Comparison of ENCODE assay signal across 19 cellular contexts in genomic region chr5:1253456-1254105, GRCh38. TPM values are rescaled to one million over a fixed set of nuclear protein-coding genes. Genes with fewer than 3 reads are reported as not detected.
A peak's percentile ranks its signal among the peaks of the same experiment; 100 is the strongest.
DNase-seq lines count a peak whose midpoint lies in the region; ATAC-seq and TF ChIP-seq lines count a peak whose summit lies in the region.
"Had no signal": no experiment of that assay in that cellular context is flagged by ENCODE, and none has a peak within 500 bp of the region (broad histone marks: within the 10 kb centered on the region; RNA-seq: fewer than 3 reads in every experiment).

No MANE protein-coding gene starts in this region.

- POLR2A ChIA-PET in T-cell (lab: Charles Lee) = no interaction called here

- TF ChIP-seq CTCF in HFFc6 (IDR thresholded peaks at IDR 0.05) = no peak
- TF ChIP-seq CTCF in WI38 (IDR thresholded peaks at IDR 0.05; ENCODE audit: low read depth, low read length) = no peak

- H3K27me3 Mint-ChIP-seq in HFFc6 (ENCODE audit: insufficient read depth) (peaks cover 15% of the 10 kb centered on the region), T-cell (peaks cover 0 to 2% of the 10 kb centered on the region in 2 donors)
- H3K27me3 Mint-ChIP-seq: CD4-positive, alpha-beta T cell had no signal

- H3K36me3 Mint-ChIP-seq in HFFc6 (ENCODE audit: low read depth) (no peaks in the 10 kb centered on the region), T-cell (no peaks in the 10 kb centered on the region)

- H3K9me3 ChIP-seq in effector memory CD4-positive, alpha-beta T cell (ENCODE audit: control insufficient read depth, low read length) = no peaks in the 10 kb centered on the region
- H3K9me3 ChIP-seq: A549, Caco-2 had no signal

- H3K27ac Mint-ChIP-seq in HFFc6 (peak overlapping the region; percentile 86), T-cell (no peak overlapping the region)
- H3K27ac Mint-ChIP-seq: CD4-positive, alpha-beta T cell; GM23338 had no signal

- no peaks in the 10 kb centered on the region for H3K27me3 ChIP-seq in effector memory CD4-positive, alpha-beta T cell (replicated peaks; ENCODE audit: control insufficient read depth, insufficient read depth, low read length, poor library complexity, severe bottlenecking)

- intact Hi-C loops in Right ventricle myocardium inferior (cut with DNase I) = no loop called here
- intact Hi-C loops in left ventricle myocardium superior (cut with micrococcal nuclease) = no loop called here

- CTCF ChIA-PET in T-cell (lab: Charles Lee) = no interaction called here

- ATAC-seq in Right ventricle myocardium inferior (no peak), left ventricle myocardium superior (no peak), T-cell (replicated peaks in 1 of 4) (no peak)
- ATAC-seq: A549, GM23338 had no signal

- H3K27ac ChIP-seq in effector memory CD4-positive, alpha-beta T cell (ENCODE audit: insufficient read depth, low read length, poor library complexity, severe bottlenecking) = no peak overlapping the region
- H3K27ac ChIP-seq: 22Rv1, A549, C4-2B, HL-60 had no signal

- no peaks in the 10 kb centered on the region for H3K36me3 ChIP-seq in effector memory CD4-positive, alpha-beta T cell (ENCODE audit: control insufficient read depth, insufficient read depth, low read length)

- peak overlapping the region; percentile 55 for H3K4me3 ChIP-seq in WI38 (ENCODE audit: low read depth, low read length)
- no peak overlapping the region for H3K4me3 ChIP-seq in effector memory CD4-positive, alpha-beta T cell (ENCODE audit: insufficient read depth, low read depth, low read length, poor library complexity, severe bottlenecking)
- H3K4me3 ChIP-seq: A549, GM23338 had no signal

- H3K4me1 Mint-ChIP-seq in HFFc6 (ENCODE audit: low read depth) (no peaks in the 10 kb centered on the region), T-cell (peaks cover 16 to 21% (median 18%) of the 10 kb centered on the region in 3 donors)
- H3K4me1 Mint-ChIP-seq: GM23338 had no signal

- H3K4me3 Mint-ChIP-seq in HFFc6 = peak overlapping the region; percentile 83
- H3K4me3 Mint-ChIP-seq in T-cell = no peak overlapping the region
- H3K4me3 Mint-ChIP-seq: CD4-positive, alpha-beta T cell; GM23338 had no signal

- DNase-seq in Right ventricle myocardium inferior (ENCODE audit: missing footprints) = peak; percentile 52
- DNase-seq in left ventricle myocardium superior = no peak
- peak; percentile 73 for DNase-seq in HFFc6
- DNase-seq in T-cell = no peak
- DNase-seq in effector memory CD4-positive, alpha-beta T cell = no peak
- no peak for DNase-seq in globus pallidus (ENCODE audit: low spot score)
- DNase-seq: AML-193; Caco-2; CD4-positive, alpha-beta T cell; HCEC 1CT; IMR-90 had no signal

- H3K9me3 Mint-ChIP-seq in HFFc6 (peaks cover 30% of the 10 kb centered on the region), T-cell (no peaks in the 10 kb centered on the region)
- H3K9me3 Mint-ChIP-seq: CD4-positive, alpha-beta T cell; GM23338 had no signal

- H3K4me1 ChIP-seq in effector memory CD4-positive, alpha-beta T cell (ENCODE audit: control insufficient read depth, insufficient read depth, low read length, poor library complexity, severe bottlenecking) = peaks cover 16% of the 10 kb centered on the region
- H3K4me1 ChIP-seq: A549 had no signal

RNA-seq across cellular contexts. Expression of gene SLC6A18, which starts 28.4 kb away (rescaled TPM):
- total RNA-seq in Right ventricle myocardium inferior (not detected), left ventricle myocardium superior (not detected), T-cell (not detected)
- not detected for total RNA-seq in HFFc6 (2021; fragmentation: NEBNext Ultra II Directional; extraction: Animal tissue kit (Norgen Biotek cat#: 25700))
- total RNA-seq: Caco-2; CD4-positive, alpha-beta T cell; Daoy; GM23338; HT1080; IMR-90 had no signal

RNA-seq across cellular contexts. Expression of gene TERT, which starts 41.3 kb away (rescaled TPM):
- total RNA-seq in Right ventricle myocardium inferior (not detected), left ventricle myocardium superior (not detected), T-cell (under 1 TPM; 0.09 to 0.70 (median 0.28) TPM)
- 1,000 to 10,000 TPM; 2,350 to 4,507 (median 3,883) TPM for total RNA-seq in HFFc6 (2021; fragmentation: NEBNext Ultra II Directional; extraction: Animal tissue kit (Norgen Biotek cat#: 25700))
- total RNA-seq: IMR-90 had no signal

RNA-seq across cellular contexts. Expression of gene SLC6A19, which starts 52.2 kb away (rescaled TPM):
- not detected for total RNA-seq in Right ventricle myocardium inferior
- not detected for total RNA-seq in left ventricle myocardium superior
- not detected for total RNA-seq in HFFc6 (2021; fragmentation: NEBNext Ultra II Directional; extraction: Animal tissue kit (Norgen Biotek cat#: 25700))
- total RNA-seq in T-cell = under 1 TPM in 1 of 5 donors, not detected in 4; 0.06 TPM
- total RNA-seq: CD4-positive, alpha-beta T cell; Daoy; GM23338; HT1080; IMR-90 had no signal

Comparison
In these comparisons a context has a peak if more than half of its experiments do, and no peak if none do; other contexts are left out.
1. DNase-seq: peak in Right ventricle myocardium inferior (single experiment) and HFFc6 (single experiment); none in left ventricle myocardium superior (single experiment), T-cell (0 of 34), effector memory CD4-positive, alpha-beta T cell (0 of 3) and globus pallidus (single experiment).
2. RNA of gene TERT, which starts 41.3 kb away (total RNA-seq): 2,350 to 4,507 TPM in HFFc6; 0.09 to 0.70 TPM in T-cell, not detected in Right ventricle myocardium inferior (single experiment) and not detected in left ventricle myocardium superior (single experiment); every median in the first group is over 1,000 times any median in the second.